In genomic region chr7:118060692-118061091, GRCh38 we compare ENCODE assay signal across 29 cellular contexts.
"Had no signal": no experiment of that assay in that cellular context is flagged by ENCODE, and none has a peak within 500 bp of the region (broad histone marks: within the 10 kb centered on the region; RNA-seq: fewer than 3 reads in every experiment).

No MANE protein-coding gene starts in this region.

- H3K36me3 ChIP-seq: ascending aorta, cardiac muscle cell had no signal

- DNase-seq: activated B cell treated with CpG ODN at 0.5 μM for 24 hours; activated CD4-positive, alpha-beta memory T cell treated with anti-CD3 and anti-CD28 coated beads, Interleukin-2, amount 10 ng/mL, durations not matched to agents 7 days and 5 days; activated CD4-positive, alpha-beta T cell treated with anti-CD3 and anti-CD28 coated beads for 4 hours; activated CD4-positive, alpha-beta T cell treated with anti-CD3 and anti-CD28 coated beads, Interleukin-2, amount 10 ng/mL, durations not matched to agents 24 days and 14 days; activated CD4-positive, alpha-beta T cell treated with anti-CD3 and anti-CD28 coated beads, Interleukin-2, amount 50 U/mL, for 48 hours; activated CD4-positive, CD25-positive, alpha-beta regulatory T cell treated with anti-CD3 and anti-CD28 coated beads, Interleukin-2, amount 50 U/mL, for 72 hours; activated CD8-positive, alpha-beta memory T cell treated with anti-CD3 and anti-CD28 coated beads for 24 hours; activated CD8-positive, alpha-beta memory T cell treated with anti-CD3 and anti-CD28 coated beads, Interleukin-2, amount 10 ng/mL, durations not matched to agents 7 days and 5 days; activated CD8-positive, alpha-beta memory T cell treated with anti-CD3 and anti-CD28 coated beads, Interleukin-2, amount 50 U/mL, for 48 hours; activated CD8-positive, alpha-beta T cell treated with anti-CD3 and anti-CD28 coated beads, Interleukin-2, amount 10 ng/mL, durations not matched to agents 7 days and 5 days; activated effector memory CD4-positive, alpha-beta T cell treated with Interleukin-2 at 50 U/mL for 16 hours; activated gamma-delta T cell; activated naive CD4-positive, alpha-beta T cell treated with anti-CD3 and anti-CD28 coated beads, Interleukin-2, amount 10 ng/mL, durations not matched to agents 7 days and 5 days; activated naive CD4-positive, alpha-beta T cell treated with Interleukin-2 at 50 U/mL for 16 hours; activated naive CD8-positive, alpha-beta T cell treated with anti-CD3 and anti-CD28 coated beads, Interleukin-2, amount 10 ng/mL, durations not matched to agents 7 days and 5 days; activated naive CD8-positive, alpha-beta T cell treated with anti-CD3 and anti-CD28 coated beads, Interleukin-2, amount 50 U/mL, for 24 hours; activated T-cell treated with anti-CD3 and anti-CD28 coated beads, Interleukin-2, amount 50 U/mL, for 24 hours; amygdala; anterior cingulate cortex; caudate nucleus; cerebellar nuclear complex; T-helper 1 cell; T-helper 2 cell; T-helper 9 cell had no signal

- H3K4me1 ChIP-seq: ascending aorta had no signal

- H3K9me3 ChIP-seq: ascending aorta had no signal

- ATAC-seq: activated CD8-positive, alpha-beta memory T cell treated with anti-CD3 and anti-CD28 coated beads, Interleukin-2, amount 10 ng/mL, durations not matched to agents 7 days and 5 days; activated CD8-positive, alpha-beta T cell treated with anti-CD3 and anti-CD28 coated beads, Interleukin-2, amount 10 ng/mL, durations not matched to agents 7 days and 5 days; activated naive CD8-positive, alpha-beta T cell treated with anti-CD3 and anti-CD28 coated beads, Interleukin-2, amount 50 U/mL, for 24 hours had no signal

- FAIRE-seq: bronchial epithelial cell, TTC549 had no signal

- H3K4me3 ChIP-seq: ascending aorta, cardiac muscle cell had no signal

- H3K27me3 ChIP-seq: ascending aorta, cardiac muscle cell had no signal

- H3K27ac ChIP-seq: ascending aorta, cardiac muscle cell, VCaP had no signal
